ENCODE assay signal across 13 cellular contexts in the genomic region with DNA sequence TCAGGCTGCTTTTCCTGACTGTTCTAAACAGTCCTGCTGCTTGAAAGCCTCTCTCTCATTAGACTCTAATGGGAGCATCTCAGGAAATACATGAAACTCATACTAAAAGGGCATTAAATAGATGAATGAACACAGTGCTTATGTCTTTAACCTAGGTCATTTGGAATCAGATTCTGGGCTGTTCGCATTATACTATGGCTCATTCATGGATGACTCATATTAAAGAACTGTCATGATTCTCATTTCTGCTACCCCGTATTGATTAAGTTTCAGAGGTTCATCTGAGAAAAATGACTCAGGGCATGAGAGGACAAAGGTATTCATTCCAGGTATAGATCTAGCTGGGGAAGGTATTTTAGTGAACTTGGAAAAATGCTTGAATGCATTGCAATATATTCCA.
DNase-seq lines count a peak whose midpoint lies in the region; ATAC-seq and FAIRE-seq lines count a peak whose summit lies in the region.
"Had no signal": no experiment of that assay in that cellular context is flagged by ENCODE, and none has a peak within 500 bp of the region (broad histone marks: within the 10 kb centered on the region; RNA-seq: fewer than 3 reads in every experiment).

No MANE protein-coding gene starts in this region.

- H3K4me1 Mint-ChIP-seq in activated T-helper 1 cell treated with anti-CD3 and anti-CD28 coated beads, Interleukin-12 subunit alpha, Interleukin-12 subunit beta, Interleukin-2, Interleukin-4 antibody, amounts not matched to agents 30 ng/mL and 10 ng/mL and 1 ng/mL, durations not matched to agents 14 hours and 24 hours and 36 hours (ENCODE audit: low read depth) = peaks cover 39% of the 10 kb centered on the region

- intact Hi-C loops in activated T-helper 1 cell treated with anti-CD3 and anti-CD28 coated beads, Interleukin-12 subunit alpha, Interleukin-12 subunit beta, Interleukin-2, Interleukin-4 antibody, amounts not matched to agents 30 ng/mL and 10 ng/mL and 1 ng/mL, durations not matched to agents 14 hours and 24 hours and 36 hours (cut with micrococcal nuclease) = loop anchor here (1.0 kb wide), 1 partner anchor 437 kb away; the partner anchor contains the start of gene TBC1D32
- intact Hi-C loops in cardiac septum (cut with DNase I) = loop anchor here (5.0 to 10.0 kb wide), 3 partner anchors 119 to 334 kb away; partner anchors contain the start of gene GJA1

- no peak overlapping the region for H3K4me3 Mint-ChIP-seq in activated T-helper 1 cell treated with anti-CD3 and anti-CD28 coated beads, Interleukin-12 subunit alpha, Interleukin-12 subunit beta, Interleukin-2, Interleukin-4 antibody, amounts not matched to agents 30 ng/mL and 10 ng/mL and 1 ng/mL, durations not matched to agents 14 hours and 24 hours and 36 hours
- H3K4me3 Mint-ChIP-seq: T-cell had no signal

- ATAC-seq in GM18498 (IDR thresholded peaks at IDR 0.05; ENCODE audit: unreplicated experiment) = peak; percentile 58
- ATAC-seq in GM21390 (IDR thresholded peaks at IDR 0.05; ENCODE audit: unreplicated experiment) = peak; percentile 55
- ATAC-seq in HG03354 (IDR thresholded peaks at IDR 0.05; ENCODE audit: poor library complexity, severe bottlenecking, unreplicated experiment) = peak; percentile 50
- ATAC-seq: T-cell had no signal

- peaks cover 2% of the 10 kb centered on the region for H3K36me3 Mint-ChIP-seq in activated T-helper 1 cell treated with anti-CD3 and anti-CD28 coated beads, Interleukin-12 subunit alpha, Interleukin-12 subunit beta, Interleukin-2, Interleukin-4 antibody, amounts not matched to agents 30 ng/mL and 10 ng/mL and 1 ng/mL, durations not matched to agents 14 hours and 24 hours and 36 hours (ENCODE audit: low read depth)
- H3K36me3 Mint-ChIP-seq: T-cell had no signal

- peaks cover 2% of the 10 kb centered on the region for H3K27me3 Mint-ChIP-seq in activated T-helper 1 cell treated with anti-CD3 and anti-CD28 coated beads, Interleukin-12 subunit alpha, Interleukin-12 subunit beta, Interleukin-2, Interleukin-4 antibody, amounts not matched to agents 30 ng/mL and 10 ng/mL and 1 ng/mL, durations not matched to agents 14 hours and 24 hours and 36 hours (ENCODE audit: insufficient read depth)
- H3K27me3 Mint-ChIP-seq: T-cell had no signal

- no peak overlapping the region for H3K27ac ChIP-seq in substantia nigra (ENCODE audit: low read depth, low read length, poor library complexity, severe bottlenecking)
- H3K27ac ChIP-seq: adrenal gland had no signal

- H3K9me3 Mint-ChIP-seq in activated T-helper 1 cell treated with anti-CD3 and anti-CD28 coated beads, Interleukin-12 subunit alpha, Interleukin-12 subunit beta, Interleukin-2, Interleukin-4 antibody, amounts not matched to agents 30 ng/mL and 10 ng/mL and 1 ng/mL, durations not matched to agents 14 hours and 24 hours and 36 hours = peaks cover 12% of the 10 kb centered on the region

- H3K27ac Mint-ChIP-seq in activated T-helper 1 cell treated with anti-CD3 and anti-CD28 coated beads, Interleukin-12 subunit alpha, Interleukin-12 subunit beta, Interleukin-2, Interleukin-4 antibody, amounts not matched to agents 30 ng/mL and 10 ng/mL and 1 ng/mL, durations not matched to agents 14 hours and 24 hours and 36 hours = peak overlapping the region; percentile 19
- H3K27ac Mint-ChIP-seq: T-cell had no signal

- DNase-seq in activated T-helper 1 cell treated with anti-CD3 and anti-CD28 coated beads, Interleukin-12 subunit alpha, Interleukin-12 subunit beta, Interleukin-2, Interleukin-4 antibody, amounts not matched to agents 30 ng/mL and 10 ng/mL and 1 ng/mL, durations not matched to agents 14 hours and 24 hours and 36 hours (ENCODE audit: low spot score) = no peak
- DNase-seq in GM19239 (ENCODE audit: insufficient read length, low spot score) (no peak), substantia nigra (lab: John Stamatoyannopoulos, UW) (no peak), cardiac septum (ENCODE audit: low spot score) (no peak)
- no peak for DNase-seq in activated CD4-positive, alpha-beta T cell treated with anti-CD3 and anti-CD28 coated beads, Interleukin-2, amount 50 U/mL, for 48 hours
- DNase-seq: adrenal gland; DMS153; stimulated activated CD4-positive, alpha-beta T cell treated with anti-CD3 and anti-CD28 coated beads, Interleukin-4, amount 100 ng/mL, for 24 hours; stimulated activated naive CD4-positive, alpha-beta T cell treated with Interleukin-2 at 50 U/mL for 16 hours; T-cell had no signal

- FAIRE-seq in GM19239 (lab: Jason Lieb, UNC) = no peak
